8 cellular contexts compared by ENCODE assay signal in the genomic region with DNA sequence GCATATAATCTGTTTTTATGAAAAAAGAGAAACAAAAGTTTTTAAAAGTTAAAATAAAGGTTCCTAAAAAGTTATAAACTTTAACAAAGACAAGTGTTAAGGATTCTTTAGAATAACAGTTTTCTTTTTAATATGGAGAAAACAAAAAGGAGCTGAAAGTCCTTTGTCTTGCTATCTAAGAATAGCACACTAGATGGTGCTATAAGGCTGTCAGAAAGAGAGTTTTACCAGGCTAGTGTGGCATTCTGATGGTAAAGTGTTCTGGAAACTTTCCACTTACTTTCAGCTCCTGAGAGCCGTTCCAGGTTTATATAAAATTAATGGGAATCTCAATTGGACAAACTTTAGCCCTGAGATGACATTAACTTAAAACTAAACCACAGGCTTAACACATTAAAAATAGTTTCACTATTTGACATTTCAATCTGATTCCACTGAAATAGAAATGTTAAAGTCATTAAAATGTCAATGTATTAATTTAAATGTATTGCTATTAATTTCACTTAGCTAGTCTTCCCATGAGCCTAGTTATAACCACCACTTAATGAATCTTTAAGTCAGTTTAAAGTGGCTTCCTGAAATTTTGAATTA. TPM values are rescaled to one million over a fixed set of nuclear protein-coding genes. Genes with fewer than 3 reads are reported as not detected.
DNase-seq lines count a peak whose midpoint lies in the region; TF ChIP-seq lines count a peak whose summit lies in the region.

No MANE protein-coding gene starts in this region.

- 0% methylated on average over 1 of the region's 1 CpG for WGBS in adrenal gland, 4 donors

- DNase-seq in SIG-M5 treated with dmso at 0.1 percent for 504 hours (lab: John Stamatoyannopoulos, UW; ENCODE audit: unreplicated experiment) (peak; percentile 40), SIG-M5 (lab: John Stamatoyannopoulos, UW) (no peak), NCI-H1417 treated with DMSO at 0.1 percent for 48 hours (lab: John Stamatoyannopoulos, UW) (peak; percentile 48), adrenal gland (no peak), iris pigment epithelial cell (ENCODE audit: low read depth) (peak; percentile 51), type B pancreatic cell (ENCODE audit: extremely low spot score, unreplicated experiment) (no peak), OCI-M2 (lab: John Stamatoyannopoulos, UW; ENCODE audit: unreplicated experiment) (no peak)
- no peak for DNase-seq in activated naive CD4-positive, alpha-beta T cell treated with anti-CD3 and anti-CD28 coated beads, Interleukin-2, amount 10 ng/mL, durations not matched to agents 7 days and 5 days

- no peak overlapping the region for H3K4me3 Mint-ChIP-seq in type B pancreatic cell
- no peak overlapping the region for H3K4me3 Mint-ChIP-seq in activated naive CD4-positive, alpha-beta T cell treated with anti-CD3 and anti-CD28 coated beads, Interleukin-2, amount 10 ng/mL, durations not matched to agents 7 days and 5 days

- no peaks in the 10 kb centered on the region for H3K36me3 Mint-ChIP-seq in type B pancreatic cell
- H3K36me3 Mint-ChIP-seq in activated naive CD4-positive, alpha-beta T cell treated with anti-CD3 and anti-CD28 coated beads, Interleukin-2, amount 10 ng/mL, durations not matched to agents 7 days and 5 days, result peaks cover 3% of the 10 kb centered on the region

- H3K4me1 Mint-ChIP-seq in type B pancreatic cell (ENCODE audit: unreplicated experiment), result peaks cover 8% of the 10 kb centered on the region
- H3K4me1 Mint-ChIP-seq in activated naive CD4-positive, alpha-beta T cell treated with anti-CD3 and anti-CD28 coated beads, Interleukin-2, amount 10 ng/mL, durations not matched to agents 7 days and 5 days, result peaks cover 32% of the 10 kb centered on the region

- TF ChIP-seq POLR2A in adrenal gland (IDR thresholded peaks at IDR 0.05), result no peak

- H3K27ac Mint-ChIP-seq in type B pancreatic cell, result no peak overlapping the region
- no peak overlapping the region for H3K27ac Mint-ChIP-seq in activated naive CD4-positive, alpha-beta T cell treated with anti-CD3 and anti-CD28 coated beads, Interleukin-2, amount 10 ng/mL, durations not matched to agents 7 days and 5 days

- no peaks in the 10 kb centered on the region for H3K36me3 ChIP-seq in adrenal gland (replicated peaks in 1 of 2)

- H3K27ac ChIP-seq in adrenal gland, result no peak overlapping the region

- no peaks in the 10 kb centered on the region for H3K9me3 ChIP-seq in adrenal gland (replicated peaks in 1 of 3)

- intact Hi-C loops in adrenal gland (cut with DNase I), result loop anchor here (10.0 kb wide), 3 partner anchors 241 to 461 kb away; no protein-coding TSS in a partner anchor

- no peaks in the 10 kb centered on the region for H3K27me3 ChIP-seq in adrenal gland

- TF ChIP-seq CTCF in adrenal gland (IDR thresholded peaks at IDR 0.05), result peak; percentile 34 to 84 (median 69)
- TF ChIP-seq CTCF in type B pancreatic cell (conservative IDR thresholded peaks at IDR 0.05), result peak; percentile 90

- no peaks in the 10 kb centered on the region for H3K27me3 Mint-ChIP-seq in type B pancreatic cell
- no peaks in the 10 kb centered on the region for H3K27me3 Mint-ChIP-seq in activated naive CD4-positive, alpha-beta T cell treated with anti-CD3 and anti-CD28 coated beads, Interleukin-2, amount 10 ng/mL, durations not matched to agents 7 days and 5 days

- H3K4me1 ChIP-seq in adrenal gland (replicated peaks in 1 of 2), result peaks cover 6 to 19% of the 10 kb centered on the region in 2 donors

- no peak overlapping the region for H3K4me3 ChIP-seq in adrenal gland

- no peaks in the 10 kb centered on the region for H3K9me3 Mint-ChIP-seq in type B pancreatic cell
- no peaks in the 10 kb centered on the region for H3K9me3 Mint-ChIP-seq in activated naive CD4-positive, alpha-beta T cell treated with anti-CD3 and anti-CD28 coated beads, Interleukin-2, amount 10 ng/mL, durations not matched to agents 7 days and 5 days

- CTCF ChIA-PET in activated naive CD4-positive, alpha-beta T cell treated with anti-CD3 and anti-CD28 coated beads, Interleukin-2, amount 10 ng/mL, durations not matched to agents 7 days and 5 days (lab: Charles Lee), result interaction anchor here (0.6 to 4.9 kb wide), 38 partner anchors 10 to 843 kb away, joined by 3 to 65 read pairs (median 5); no protein-coding TSS in a partner anchor

RNA-seq across cellular contexts. Expression of gene FBXO48, which starts 3.7 kb away (rescaled TPM):
- total RNA-seq in adrenal gland (1 to 10 TPM in 5 of 8 donors, under 1 TPM in 3; 0.42 to 2.7 (median 1.2) TPM), type B pancreatic cell (ENCODE audit: low replicate concordance) (1.00 and 2.0 TPM in 2 replicates)
- polyA plus RNA-seq in adrenal gland, result 1 to 10 TPM in 1 of 3 donors, under 1 TPM in 2; 0.54 to 2.8 (median 0.56) TPM

RNA-seq across cellular contexts. Expression of gene APLF, which starts 4.0 kb away (rescaled TPM):
- total RNA-seq in adrenal gland, result 1 to 10 TPM; 3.0 to 6.8 (median 3.9) TPM
- 1 to 10 TPM; 1.1 to 2.7 (median 1.3) TPM for polyA plus RNA-seq in adrenal gland
- total RNA-seq in type B pancreatic cell (ENCODE audit: low replicate concordance), result 3.8 and 6.2 TPM in 2 replicates

Comparison
In these comparisons a context has a peak if more than half of its experiments do, and no peak if none do; other contexts are left out.
1. DNase-seq: peak in SIG-M5 treated with dmso at 0.1 percent for 504 hours (single experiment), NCI-H1417 treated with DMSO at 0.1 percent for 48 hours (single experiment) and iris pigment epithelial cell (single experiment); none in SIG-M5 (single experiment), adrenal gland (0 of 7), type B pancreatic cell (single experiment), OCI-M2 (single experiment) and activated naive CD4-positive, alpha-beta T cell treated with anti-CD3 and anti-CD28 coated beads, Interleukin-2, amount 10 ng/mL, durations not matched to agents 7 days and 5 days (single experiment).